9 cellular contexts compared by ENCODE assay signal in genomic region chr6:99219788-99220187, GRCh38.
DNase-seq lines count a peak whose midpoint lies in the region; ATAC-seq, FAIRE-seq and TF ChIP-seq lines count a peak whose summit lies in the region.
"Had no signal": no experiment of that assay in that cellular context is flagged by ENCODE, and none has a peak within 500 bp of the region (broad histone marks: within the 10 kb centered on the region; RNA-seq: fewer than 3 reads in every experiment).

No MANE protein-coding gene starts in this region.

- DNase-seq in GM12892 (ENCODE audit: insufficient read length) (peak; percentile 3), IMR-90 (no peak), kidney epithelial cell (ENCODE audit: low read depth) (no peak), middle frontal gyrus (ENCODE audit: extremely low spot score, low spot score) (no peak), T-helper 2 cell (no peak), type B pancreatic cell (ENCODE audit: extremely low spot score, unreplicated experiment) (no peak), NCI-H1436 treated with DMSO at 0.1 percent for 48 hours (lab: John Stamatoyannopoulos, UW) (no peak)
- DNase-seq: tibial artery had no signal

- H3K9me3 Mint-ChIP-seq in type B pancreatic cell, result no peaks in the 10 kb centered on the region

- no peak overlapping the region for H3K14ac ChIP-seq in IMR-90 (replicated peaks; ENCODE audit: low read depth, low read length)

- no peak overlapping the region for H2BK20ac ChIP-seq in IMR-90 (ENCODE audit: low read depth, low read length)

- H3K56ac ChIP-seq in IMR-90 (ENCODE audit: extremely low read depth, insufficient read depth, low read length), result no peak overlapping the region

- H3K9me3 ChIP-seq in IMR-90 (ENCODE audit: control insufficient read depth, insufficient read depth, low read length), result no peaks in the 10 kb centered on the region
- H3K9me3 ChIP-seq: tibial artery had no signal

- CTCF ChIA-PET in IMR-90 (lab: Yijun Ruan, JAX), result no interaction called here

- no peaks in the 10 kb centered on the region for H3K9me1 ChIP-seq in IMR-90 (ENCODE audit: insufficient read depth, low read length)

- no TSS peak for BruUV-seq in IMR-90 (replicated peaks; lab: Mats Ljungman, UMichigan)

- no peak overlapping the region for H3K4ac ChIP-seq in IMR-90 (ENCODE audit: low read depth, low read length)

- peak overlapping the region; percentile 59 for H2AFZ ChIP-seq in IMR-90 (replicated peaks; ENCODE audit: low read length, poor library complexity)

- 8% methylated on average over 2 of the region's 4 CpGs; no CpG with 5 or more reads in 1 of the 2 experiments for WGBS in IMR-90 (ENCODE audit: extremely low coverage in 2 of 2, insufficient read length in 1 of 2), 2 experiments

- no peak overlapping the region for H3K27ac Mint-ChIP-seq in type B pancreatic cell

- dilution Hi-C loops in IMR-90 (cut with HindIII; ENCODE audit: low sequenced_read_pairs, unreplicated experiment), result no loop called here

- TF ChIP-seq CTCF in IMR-90 (conservative IDR thresholded peaks at IDR 0.05; ENCODE audit: low read depth, low read length), result no peak
- peak; percentile 34 for TF ChIP-seq CTCF in kidney epithelial cell (IDR thresholded peaks at IDR 0.05; ENCODE audit: insufficient read depth, low read length, poor library complexity, severe bottlenecking)
- TF ChIP-seq CTCF in type B pancreatic cell (conservative IDR thresholded peaks at IDR 0.05), result no peak

- no peak for TF ChIP-seq POLR2A in GM12892 (IDR thresholded peaks at IDR 0.05; ENCODE audit: low read depth, low read length)
- TF ChIP-seq POLR2A in IMR-90 (IDR thresholded peaks at IDR 0.05; ENCODE audit: low read depth, low read length), result no peak

- H3K4me3 ChIP-seq in IMR-90 (ENCODE audit: insufficient read depth, low read depth, low read length) (no peak overlapping the region), kidney epithelial cell (ENCODE audit: low read depth, low read length) (no peak overlapping the region)
- H3K4me3 ChIP-seq: tibial artery had no signal

- ATAC-seq in GM21723 (IDR thresholded peaks at IDR 0.05; ENCODE audit: unreplicated experiment), result peak; percentile 96
- ATAC-seq in IMR-90 (ENCODE audit: low read depth), result no peak

- no peak overlapping the region for H4K8ac ChIP-seq in IMR-90 (ENCODE audit: low read depth in 2 of 2, low read length in 2 of 2)

- H2AK5ac ChIP-seq in IMR-90 (ENCODE audit: low read depth, low read length), result no peak overlapping the region

- no peak overlapping the region for H3K18ac ChIP-seq in IMR-90 (ENCODE audit: low read depth, low read length)

- no peak overlapping the region for H2BK5ac ChIP-seq in IMR-90 (ENCODE audit: low read depth, low read length, poor library complexity, severe bottlenecking)

- no peak overlapping the region for H2AK9ac ChIP-seq in IMR-90 (replicated peaks; ENCODE audit: low read depth, low read length, poor library complexity)

- H3K27ac ChIP-seq in IMR-90 (ENCODE audit: insufficient read depth, low read length), result no peak overlapping the region
- H3K27ac ChIP-seq: tibial artery had no signal

- H3K27me3 ChIP-seq in IMR-90 (ENCODE audit: control insufficient read depth, insufficient read depth, low read length), result no peaks in the 10 kb centered on the region
- H3K27me3 ChIP-seq in kidney epithelial cell (ENCODE audit: control insufficient read depth, insufficient read depth, low read length), result no peaks in the 10 kb centered on the region
- H3K27me3 ChIP-seq: tibial artery had no signal

- H3K4me1 Mint-ChIP-seq in type B pancreatic cell (ENCODE audit: unreplicated experiment), result no peaks in the 10 kb centered on the region

- no peak overlapping the region for H4K5ac ChIP-seq in IMR-90 (ENCODE audit: low read depth, low read length)

- no peak for TF ChIP-seq RAD21 in IMR-90 (IDR thresholded peaks at IDR 0.05; ENCODE audit: low read length)

- H2BK120ac ChIP-seq in IMR-90 (ENCODE audit: low read depth, low read length), result no peak overlapping the region

- in situ Hi-C loops in IMR-90 (cut with MboI; ENCODE audit: low sequenced_read_pairs), result no loop called here

- POLR2A ChIA-PET in IMR-90 (lab: Charles Lee; ENCODE audit: unreplicated experiment), result no interaction called here

- no peak overlapping the region for H3K23ac ChIP-seq in IMR-90 (ENCODE audit: low read depth, low read length)

- intact Hi-C loops in IMR-90 (cut with micrococcal nuclease), result no loop called here

- H2BK15ac ChIP-seq in IMR-90 (ENCODE audit: low read depth, low read length), result no peak overlapping the region

- H3K4me3 Mint-ChIP-seq in type B pancreatic cell, result no peak overlapping the region

- H4K20me1 ChIP-seq in IMR-90 (ENCODE audit: insufficient read depth, low read length), result no peaks in the 10 kb centered on the region

- H4K91ac ChIP-seq in IMR-90 (ENCODE audit: insufficient read depth, low read depth, low read length), result no peak overlapping the region

- H3K27me3 Mint-ChIP-seq in type B pancreatic cell, result peaks cover 5% of the 10 kb centered on the region

- no peaks in the 10 kb centered on the region for H3K4me1 ChIP-seq in IMR-90 (ENCODE audit: control insufficient read depth, insufficient read depth, low read length)
- H3K4me1 ChIP-seq: tibial artery had no signal

- H3K36me3 Mint-ChIP-seq in type B pancreatic cell, result no peaks in the 10 kb centered on the region

- H3K4me2 ChIP-seq in IMR-90 (ENCODE audit: low read depth, low read length), result no peak overlapping the region

- H3K36me3 ChIP-seq in IMR-90 (ENCODE audit: control insufficient read depth, insufficient read depth, low read length) (no peaks in the 10 kb centered on the region), kidney epithelial cell (ENCODE audit: control insufficient read depth, insufficient read depth, low read length) (no peaks in the 10 kb centered on the region)
- H3K36me3 ChIP-seq: tibial artery had no signal

- no peak for FAIRE-seq in GM12892 (lab: Jason Lieb, UNC)

- H3K9ac ChIP-seq in IMR-90 (ENCODE audit: low read depth, low read length), result no peak overlapping the region

- H3K79me1 ChIP-seq in IMR-90 (ENCODE audit: low read depth in 1 of 2, low read length in 2 of 2), result no peaks in the 10 kb centered on the region

TF ChIP-seq in IMR-90, 13 proteins besides CTCF, POLR2A, EP300 and RAD21:
- TF ChIP-seq NFE2L2 (IDR thresholded peaks at IDR 0.05; ENCODE audit: low read depth, low read length), result no peak
- TF ChIP-seq USF2 (IDR thresholded peaks at IDR 0.05; ENCODE audit: low read depth, low read length), result no peak
- no peak for TF ChIP-seq RCOR1 (IDR thresholded peaks at IDR 0.05; ENCODE audit: insufficient replicate concordance, low read length)
- no peak for TF ChIP-seq MAFK (IDR thresholded peaks at IDR 0.05; ENCODE audit: low read depth, low read length)
- no peak for TF ChIP-seq SMC3 (IDR thresholded peaks at IDR 0.05; ENCODE audit: low read depth, low read length)
- TF ChIP-seq FOS (IDR thresholded peaks at IDR 0.05; ENCODE audit: low read depth, low read length), result no peak
- TF ChIP-seq MAZ (IDR thresholded peaks at IDR 0.05; ENCODE audit: borderline replicate concordance, low read depth, low read length), result no peak
- TF ChIP-seq ELK1 (IDR thresholded peaks at IDR 0.05; ENCODE audit: borderline replicate concordance, low read depth, low read length), result no peak
- TF ChIP-seq CHD1 (IDR thresholded peaks at IDR 0.05; ENCODE audit: low read depth, low read length), result no peak
- TF ChIP-seq RFX5 (IDR thresholded peaks at IDR 0.05; ENCODE audit: low read depth, low read length), result no peak
- TF ChIP-seq BHLHE40 (IDR thresholded peaks at IDR 0.05; ENCODE audit: low read depth, low read length), result no peak
- no peak for TF ChIP-seq MXI1 (IDR thresholded peaks at IDR 0.05; ENCODE audit: borderline replicate concordance, low read depth, low read length)
- TF ChIP-seq CEBPB (IDR thresholded peaks at IDR 0.05; ENCODE audit: low read depth, low read length), result no peak
TF ChIP-seq in IMR-90: peak in this region for 0.
